ENCODE assay signal across 9 cellular contexts in the genomic region with DNA sequence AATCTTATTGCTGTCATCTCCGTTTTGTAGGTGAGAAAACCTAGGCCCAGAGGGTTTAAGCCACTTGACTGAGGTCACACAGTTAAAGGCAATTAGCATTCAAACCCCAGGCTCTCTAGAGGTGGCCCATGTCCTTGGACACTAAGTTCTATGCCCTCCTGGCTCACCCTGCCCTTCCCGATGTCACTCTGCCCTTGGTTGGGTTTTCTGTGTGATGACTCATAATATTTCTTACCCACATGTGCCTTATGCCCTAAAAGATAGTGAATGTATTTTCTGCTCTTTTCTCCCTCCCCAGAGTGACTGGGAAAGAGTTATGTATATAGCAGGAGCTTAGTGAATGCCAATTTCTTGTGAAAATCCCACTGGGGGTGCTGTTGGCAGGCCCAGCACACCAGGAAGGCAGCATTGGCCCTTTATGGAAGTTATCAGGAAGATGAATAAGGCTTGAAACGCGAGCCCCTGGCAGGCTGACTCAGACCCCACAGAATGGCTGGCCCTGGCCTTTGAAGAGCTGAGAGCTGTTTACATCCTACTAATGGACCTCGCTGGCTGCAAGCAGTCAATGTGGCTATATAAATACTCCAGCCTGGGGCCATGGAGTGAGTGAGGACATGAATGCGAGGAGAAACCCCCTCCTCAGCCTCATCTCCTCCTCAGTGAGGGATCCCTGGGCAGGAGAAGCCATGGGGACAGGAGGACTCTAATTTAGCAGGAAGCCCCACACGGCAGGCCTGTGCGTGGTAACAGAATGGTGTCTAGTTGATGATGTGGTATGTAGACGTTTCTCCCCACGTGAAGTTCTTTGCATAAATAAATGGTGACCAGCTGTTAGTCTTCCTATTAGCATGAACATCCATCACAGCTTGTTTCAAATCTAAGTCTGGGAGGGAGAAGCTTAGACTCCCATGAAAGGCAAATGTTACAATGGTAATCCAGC.
DNase-seq lines count a peak whose midpoint lies in the region; ATAC-seq, FAIRE-seq and TF ChIP-seq lines count a peak whose summit lies in the region.
"Had no signal": no experiment of that assay in that cellular context is flagged by ENCODE, and none has a peak within 500 bp of the region (broad histone marks: within the 10 kb centered on the region; RNA-seq: fewer than 3 reads in every experiment).

No MANE protein-coding gene starts in this region.

- H3K4me1 ChIP-seq in BE2C = peaks cover 5% of the 10 kb centered on the region

- TF ChIP-seq POLR2A in GM12891 (IDR thresholded peaks at IDR 0.05; ENCODE audit: low read depth, low read length) = no peak

- TF ChIP-seq CTCF in BE2C (IDR thresholded peaks at IDR 0.05; ENCODE audit: low read depth, low read length) (no peak), cardiac fibroblast (IDR thresholded peaks at IDR 0.05; ENCODE audit: low read depth, low read length) (peak; percentile 36)

- no peaks in the 10 kb centered on the region for H3K4me1 Mint-ChIP-seq in activated T-cell treated with anti-CD3 and anti-CD28 coated beads, Interleukin-2, amount 50 U/mL, for 4 hours (ENCODE audit: low read depth)
- no peaks in the 10 kb centered on the region for H3K4me1 Mint-ChIP-seq in stimulated activated naive B cell treated with anti-CD40 and anti-IgM and Interleukin-4, amounts not matched to agents 10 μg/mL and 1 μg/mL and 100 μg/mL, for 72 hours

- DNase-seq in BE2C = peak; percentile 26
- peak; percentile 99 for DNase-seq in MG63
- DNase-seq in cardiac fibroblast (ENCODE audit: low read depth in 2 of 2) = peak; percentile 95 to 97
- peak; percentile 22 for DNase-seq in mucosa of gallbladder (ENCODE audit: low spot score)
- DNase-seq in GM12891 (ENCODE audit: insufficient read length, low spot score) = no peak
- no peak for DNase-seq in activated T-cell treated with anti-CD3 and anti-CD28 coated beads, Interleukin-2, amount 50 U/mL, for 4 hours
- DNase-seq in stimulated activated naive B cell treated with anti-CD40 and anti-IgM and Interleukin-4, amounts not matched to agents 10 μg/mL and 1 μg/mL and 100 μg/mL, for 72 hours = no peak

- no peaks in the 10 kb centered on the region for H3K36me3 Mint-ChIP-seq in activated T-cell treated with anti-CD3 and anti-CD28 coated beads, Interleukin-2, amount 50 U/mL, for 4 hours (ENCODE audit: insufficient read depth)
- H3K36me3 Mint-ChIP-seq in stimulated activated naive B cell treated with anti-CD40 and anti-IgM and Interleukin-4, amounts not matched to agents 10 μg/mL and 1 μg/mL and 100 μg/mL, for 72 hours = peaks cover 0 to 3% of the 10 kb centered on the region in 2 donors

- H3K36me3 ChIP-seq in BE2C (no peaks in the 10 kb centered on the region), MG63 (no peaks in the 10 kb centered on the region)

- H3K27me3 Mint-ChIP-seq in activated T-cell treated with anti-CD3 and anti-CD28 coated beads, Interleukin-2, amount 50 U/mL, for 4 hours (ENCODE audit: low read depth) = peaks cover 25% of the 10 kb centered on the region
- peaks cover 21 to 23% of the 10 kb centered on the region in 2 donors for H3K27me3 Mint-ChIP-seq in stimulated activated naive B cell treated with anti-CD40 and anti-IgM and Interleukin-4, amounts not matched to agents 10 μg/mL and 1 μg/mL and 100 μg/mL, for 72 hours

- H3K27me3 ChIP-seq in BE2C (no peaks in the 10 kb centered on the region), MG63 (no peaks in the 10 kb centered on the region)

- no peak for FAIRE-seq in GM12891 (lab: Jason Lieb, UNC)

- no peak overlapping the region for H3K27ac Mint-ChIP-seq in stimulated activated naive B cell treated with anti-CD40 and anti-IgM and Interleukin-4, amounts not matched to agents 10 μg/mL and 1 μg/mL and 100 μg/mL, for 72 hours

- no peak overlapping the region for H3K4me3 Mint-ChIP-seq in activated T-cell treated with anti-CD3 and anti-CD28 coated beads, Interleukin-2, amount 50 U/mL, for 4 hours
- no peak overlapping the region for H3K4me3 Mint-ChIP-seq in stimulated activated naive B cell treated with anti-CD40 and anti-IgM and Interleukin-4, amounts not matched to agents 10 μg/mL and 1 μg/mL and 100 μg/mL, for 72 hours

- H3K9me3 ChIP-seq in BE2C = no peaks in the 10 kb centered on the region
- H3K9me3 ChIP-seq in MG63 = no peaks in the 10 kb centered on the region

- peaks cover 4% of the 10 kb centered on the region for H3K9me3 Mint-ChIP-seq in activated T-cell treated with anti-CD3 and anti-CD28 coated beads, Interleukin-2, amount 50 U/mL, for 4 hours
- peaks cover 2 to 5% of the 10 kb centered on the region in 2 donors for H3K9me3 Mint-ChIP-seq in stimulated activated naive B cell treated with anti-CD40 and anti-IgM and Interleukin-4, amounts not matched to agents 10 μg/mL and 1 μg/mL and 100 μg/mL, for 72 hours

- H3K4me3 ChIP-seq in BE2C (ENCODE audit: low read depth, low read length) = no peak overlapping the region
- H3K4me3 ChIP-seq in MG63 = no peak overlapping the region
- H3K4me3 ChIP-seq in cardiac fibroblast (replicated peaks in 1 of 2; ENCODE audit: low read depth in 2 of 2, low read length in 2 of 2) = no peak overlapping the region
- H3K4me3 ChIP-seq: SK-N-MC had no signal

- ATAC-seq in HG02610 (IDR thresholded peaks at IDR 0.05; ENCODE audit: unreplicated experiment) = no peak
- ATAC-seq in activated T-cell treated with anti-CD3 and anti-CD28 coated beads, Interleukin-2, amount 50 U/mL, for 4 hours = no peak
- no peak for ATAC-seq in stimulated activated naive B cell treated with anti-CD40 and anti-IgM and Interleukin-4, amounts not matched to agents 10 μg/mL and 1 μg/mL and 100 μg/mL, for 72 hours (replicated peaks)

TF ChIP-seq in GM12891, 5 proteins besides CTCF, POLR2A, EP300 and RAD21:
- no peak for TF ChIP-seq SPI1 (IDR thresholded peaks at IDR 0.05; ENCODE audit: low read depth, low read length)
- TF ChIP-seq PAX5 (IDR thresholded peaks at IDR 0.05; ENCODE audit: insufficient read depth, low read length, severe bottlenecking) = no peak
- no peak for TF ChIP-seq POU2F2 (IDR thresholded peaks at IDR 0.05; ENCODE audit: low read depth, low read length)
- TF ChIP-seq POLR2AphosphoS5 (IDR thresholded peaks at IDR 0.05; ENCODE audit: low read depth, low read length) = no peak
- no peak for TF ChIP-seq TAF1 (IDR thresholded peaks at IDR 0.05; ENCODE audit: low read depth, low read length)

Comparison
In these comparisons a context has a peak if more than half of its experiments do, and no peak if none do; other contexts are left out.
1. DNase-seq: peak in BE2C (single experiment), MG63 (single experiment), cardiac fibroblast (2 of 2) and mucosa of gallbladder (single experiment); none in GM12891 (single experiment), activated T-cell treated with anti-CD3 and anti-CD28 coated beads, Interleukin-2, amount 50 U/mL, for 4 hours (single experiment) and stimulated activated naive B cell treated with anti-CD40 and anti-IgM and Interleukin-4, amounts not matched to agents 10 μg/mL and 1 μg/mL and 100 μg/mL, for 72 hours (single experiment).